In the genomic region with DNA sequence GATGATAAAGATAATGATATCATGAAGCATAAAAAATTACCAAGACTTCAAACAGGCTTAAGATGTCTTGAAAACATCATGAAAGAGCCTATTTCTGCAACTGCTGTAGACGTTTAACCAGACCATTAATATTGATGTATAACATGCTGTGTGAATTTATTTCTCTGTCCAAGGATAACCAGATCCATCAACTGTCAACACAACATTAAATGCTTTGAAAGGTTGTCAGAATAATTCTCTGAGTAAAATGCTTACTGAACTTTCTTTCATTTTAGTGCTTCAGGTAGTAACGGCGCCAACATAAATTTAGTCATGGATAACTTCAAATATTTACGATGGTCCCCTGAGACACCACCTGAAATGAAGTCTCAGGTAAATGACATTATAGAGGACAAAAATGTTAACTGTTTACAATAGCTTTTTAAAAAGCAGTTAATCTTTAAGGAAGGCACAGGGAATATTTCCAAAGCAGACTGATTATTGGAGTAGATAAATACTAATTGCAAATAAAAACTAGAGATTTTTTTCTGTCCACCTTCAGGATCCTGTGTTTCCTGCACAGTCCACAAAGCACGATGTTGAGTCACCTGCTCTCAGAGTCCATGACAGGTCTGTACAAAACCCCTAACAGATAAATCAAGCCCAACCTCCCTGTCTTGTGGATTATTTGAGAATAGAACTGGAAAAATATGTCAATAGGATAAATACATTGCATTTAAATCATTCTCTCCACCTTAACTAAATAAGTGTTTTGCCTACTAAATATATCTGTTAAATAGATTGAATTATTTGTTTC, we compare ENCODE assay signal across 28 cellular contexts.
"Had no signal": no experiment of that assay in that cellular context is flagged by ENCODE, and none has a peak within 500 bp of the region (broad histone marks: within the 10 kb centered on the region; RNA-seq: fewer than 3 reads in every experiment).

No MANE protein-coding gene starts in this region.

- H3K4me1 Mint-ChIP-seq: immature natural killer cell; naive B cell; stimulated activated naive B cell treated with anti-CD40 and anti-IgM and Interleukin-4, amounts not matched to agents 10 μg/mL and 1 μg/mL and 100 μg/mL, for 72 hours had no signal

- H3K27me3 Mint-ChIP-seq: naive B cell; natural killer cell treated with Interleukin-12 subunit alpha and Interleukin-12 subunit beta and Interleukin-15 and Interleukin-18, amount 100 ng/mL, for 72 hours; progenitor cell of endocrine pancreas; stimulated activated naive B cell treated with anti-CD40 and anti-IgM and Interleukin-4, amounts not matched to agents 10 μg/mL and 1 μg/mL and 100 μg/mL, for 72 hours; stimulated activated naive CD8-positive, alpha-beta T cell treated with anti-CD3 and anti-CD28 coated beads, Interleukin-15, Interleukin-2, amounts not matched to agents 100 ng/mL and 50 ng/mL, for 24 hours had no signal

- H3K27me3 ChIP-seq: dorsolateral prefrontal cortex, esophagus muscularis mucosa, heart right ventricle, neural progenitor cell, right lobe of liver, tibial nerve, upper lobe of left lung had no signal

- ATAC-seq: heart right ventricle; left lobe of liver; mucosa of descending colon; natural killer cell treated with Interleukin-12 subunit alpha and Interleukin-12 subunit beta and Interleukin-15 and Interleukin-18, amount 100 ng/mL, for 72 hours; right lobe of liver; stimulated activated naive B cell treated with anti-CD40 and anti-IgM and Interleukin-4, amounts not matched to agents 10 μg/mL and 1 μg/mL and 100 μg/mL, for 72 hours had no signal

- H3K27ac Mint-ChIP-seq: immature natural killer cell; natural killer cell treated with Interleukin-12 subunit alpha and Interleukin-12 subunit beta and Interleukin-15 and Interleukin-18, amount 100 ng/mL, for 72 hours; neural progenitor cell; progenitor cell of endocrine pancreas; stimulated activated naive B cell treated with anti-CD40 and anti-IgM and Interleukin-4, amounts not matched to agents 10 μg/mL and 1 μg/mL and 100 μg/mL, for 72 hours; stimulated activated naive CD8-positive, alpha-beta T cell treated with anti-CD3 and anti-CD28 coated beads, Interleukin-15, Interleukin-2, amounts not matched to agents 100 ng/mL and 50 ng/mL, for 24 hours had no signal

- H3K4me1 ChIP-seq: esophagus muscularis mucosa, heart right ventricle, neural progenitor cell, parathyroid adenoma, right lobe of liver, tibial nerve, upper lobe of left lung had no signal

- H3K4me3 Mint-ChIP-seq: immature natural killer cell; mesothelial cell of epicardium; naive B cell; natural killer cell treated with Interleukin-12 subunit alpha and Interleukin-12 subunit beta and Interleukin-15 and Interleukin-18, amount 100 ng/mL, for 72 hours; neural progenitor cell; stimulated activated naive B cell treated with anti-CD40 and anti-IgM and Interleukin-4, amounts not matched to agents 10 μg/mL and 1 μg/mL and 100 μg/mL, for 72 hours; stimulated activated naive CD8-positive, alpha-beta T cell treated with anti-CD3 and anti-CD28 coated beads, Interleukin-15, Interleukin-2, amounts not matched to agents 100 ng/mL and 50 ng/mL, for 24 hours had no signal

- DNase-seq: dorsolateral prefrontal cortex; effector CD4-positive, alpha-beta T cell; foreskin melanocyte; glutamatergic neuron; heart right ventricle; hypothalamus; immature natural killer cell; islet precursor cell; mesenchymal stem cell; mucosa of descending colon; naive B cell; right lobe of liver; small intestine; stimulated activated CD4-positive, alpha-beta T cell treated with anti-CD3 and anti-CD28 coated beads, Interleukin-15, amount 100 ng/mL, for 24 hours; stimulated activated CD4-positive, alpha-beta T cell treated with anti-CD3 and anti-CD28 coated beads, Interleukin-2, amount 100 ng/mL, for 48 hours; stimulated activated naive B cell treated with anti-CD40 and anti-IgM and Interleukin-4, amounts not matched to agents 10 μg/mL and 1 μg/mL and 100 μg/mL, for 72 hours; upper lobe of left lung had no signal

- H3K36me3 ChIP-seq: esophagus muscularis mucosa, heart right ventricle, neural progenitor cell, right lobe of liver, thoracic aorta, tibial nerve, upper lobe of left lung had no signal

- H3K9me3 ChIP-seq: mucosa of descending colon, right lobe of liver, thoracic aorta had no signal

- H3K4me3 ChIP-seq: dorsolateral prefrontal cortex, esophagus muscularis mucosa, heart right ventricle, lung, mucosa of descending colon, neural progenitor cell, right lobe of liver, thoracic aorta, tibial nerve, upper lobe of left lung had no signal

- H3K36me3 Mint-ChIP-seq: neural progenitor cell had no signal

- H3K27ac ChIP-seq: dorsolateral prefrontal cortex, esophagus muscularis mucosa, heart right ventricle, neural progenitor cell, parathyroid adenoma, right lobe of liver, thoracic aorta, tibial nerve, upper lobe of left lung had no signal
